In genomic region chr9:35111006-35111933, GRCh38 we compare ENCODE assay signal across 8 cellular contexts. TPM values are rescaled to one million over a fixed set of nuclear protein-coding genes. Genes with fewer than 3 reads are reported as not detected.
DNase-seq lines count a peak whose midpoint lies in the region; ATAC-seq and TF ChIP-seq lines count a peak whose summit lies in the region.

No MANE protein-coding gene starts in this region.

- peak overlapping the region; percentile 94 for H3K27ac Mint-ChIP-seq in activated naive CD4-positive, alpha-beta T cell treated with anti-CD3 and anti-CD28 coated beads, Interleukin-2, amount 50 U/mL, for 24 hours

- no peak overlapping the region for H3K27ac ChIP-seq in SK-N-MC
- peak overlapping the region; percentile 89 for H3K27ac ChIP-seq in suprapubic skin

- peaks cover 65% of the 10 kb centered on the region for H3K4me1 ChIP-seq in suprapubic skin

- WGBS in suprapubic skin, result 2% methylated on average over 32 of the region's 57 CpGs

- peak overlapping the region; percentile 55 for H3K4me3 ChIP-seq in NB4 (ENCODE audit: low read depth, low read length)
- peak overlapping the region; percentile 86 for H3K4me3 ChIP-seq in SK-N-MC
- H3K4me3 ChIP-seq in suprapubic skin, result peak overlapping the region; percentile 65

- H3K9me3 ChIP-seq in SK-N-MC (ENCODE audit: low read depth, low read length), result no peaks in the 10 kb centered on the region
- H3K9me3 ChIP-seq in suprapubic skin, result no peaks in the 10 kb centered on the region

- ATAC-seq in HG02571 (IDR thresholded peaks at IDR 0.05; ENCODE audit: unreplicated experiment), result peak; percentile 72

- H3K36me3 Mint-ChIP-seq in activated naive CD4-positive, alpha-beta T cell treated with anti-CD3 and anti-CD28 coated beads, Interleukin-2, amount 50 U/mL, for 24 hours, result no peaks in the 10 kb centered on the region

- H3K4me1 Mint-ChIP-seq in activated naive CD4-positive, alpha-beta T cell treated with anti-CD3 and anti-CD28 coated beads, Interleukin-2, amount 50 U/mL, for 24 hours, result peaks cover 60% of the 10 kb centered on the region

- no peak for TF ChIP-seq EP300 in suprapubic skin (IDR thresholded peaks at IDR 0.05)

- no peaks in the 10 kb centered on the region for H3K27me3 ChIP-seq in suprapubic skin

- TF ChIP-seq POLR2A in NB4 (IDR thresholded peaks at IDR 0.05; ENCODE audit: extremely low read depth, insufficient read length) (no peak), suprapubic skin (IDR thresholded peaks at IDR 0.05) (peak in 1 of 2 donors; percentile 53)

- peak overlapping the region; percentile 80 for H3K4me3 Mint-ChIP-seq in activated naive CD4-positive, alpha-beta T cell treated with anti-CD3 and anti-CD28 coated beads, Interleukin-2, amount 50 U/mL, for 24 hours

- H3K9ac ChIP-seq in SK-N-MC (ENCODE audit: insufficient read length), result peak overlapping the region; percentile 60

- H3K9me3 Mint-ChIP-seq in activated naive CD4-positive, alpha-beta T cell treated with anti-CD3 and anti-CD28 coated beads, Interleukin-2, amount 50 U/mL, for 24 hours, result no peaks in the 10 kb centered on the region

- no peak for TF ChIP-seq CTCF in NB4 (IDR thresholded peaks at IDR 0.05; ENCODE audit: low read depth, low read length)
- no peak for TF ChIP-seq CTCF in suprapubic skin (IDR thresholded peaks at IDR 0.05)

- DNase-seq in GF-D8 (lab: John Stamatoyannopoulos, UW) (peak; percentile 87), NB4 (ENCODE audit: low read depth) (peak; percentile 100), SK-N-MC (ENCODE audit: low read depth, low spot score) (peak; percentile 85), glomerular endothelial cell (ENCODE audit: extremely low read depth, low read depth, low spot score) (peak; percentile 84), nucleus accumbens (lab: John Stamatoyannopoulos, UW) (peak; percentile 57 to 99 (median 97)), suprapubic skin (ENCODE audit: low spot score in 2 of 2) (peak; percentile 99)

- H3K27me3 Mint-ChIP-seq in activated naive CD4-positive, alpha-beta T cell treated with anti-CD3 and anti-CD28 coated beads, Interleukin-2, amount 50 U/mL, for 24 hours, result no peaks in the 10 kb centered on the region

- no peaks in the 10 kb centered on the region; the same call in 1 of the 2 replicates for H3K36me3 ChIP-seq in SK-N-MC (ENCODE audit: insufficient read depth, low read length)
- H3K36me3 ChIP-seq in suprapubic skin, result peaks cover 25% of the 10 kb centered on the region

RNA-seq across cellular contexts. Expression of gene ATOSB, which starts 4.4 kb away (rescaled TPM):
- total RNA-seq in glomerular endothelial cell (54.5 and 89.8 TPM in 2 replicates), suprapubic skin (10 to 100 TPM; 16.0 to 21.9 (median 21.4) TPM)

RNA-seq across cellular contexts. Expression of gene STOML2, which starts 8.3 kb away (rescaled TPM):
- 111 and 129 TPM in 2 replicates for total RNA-seq in glomerular endothelial cell
- 10 to 100 TPM; 48.8 to 99.2 (median 91.1) TPM for total RNA-seq in suprapubic skin

RNA-seq across cellular contexts. Expression of gene PIGO, which starts 14.9 kb away (rescaled TPM):
- 17.3 and 18.1 TPM in 2 replicates for total RNA-seq in glomerular endothelial cell
- total RNA-seq in suprapubic skin, result 10 to 100 TPM; 14.5 to 26.3 (median 23.1) TPM

RNA-seq across cellular contexts. Expression of gene FANCG, which starts 31.5 kb away (rescaled TPM):
- total RNA-seq in glomerular endothelial cell, result 14.2 and 24.7 TPM in 2 replicates
- total RNA-seq in suprapubic skin, result 10 to 100 TPM; 24.2 to 39.7 (median 28.3) TPM

RNA-seq across cellular contexts. Expression of gene VCP, which starts 38.8 kb away (rescaled TPM):
- total RNA-seq in glomerular endothelial cell, result 317 and 380 TPM in 2 replicates
- total RNA-seq in suprapubic skin, result 100 to 1,000 TPM; 128 to 187 (median 159) TPM
